8 cellular contexts compared by ENCODE assay signal in genomic region chr17:7020894-7021664, GRCh38. TPM values are rescaled to one million over a fixed set of nuclear protein-coding genes. Genes with fewer than 3 reads are reported as not detected.
DNase-seq lines count a peak whose midpoint lies in the region; ATAC-seq and TF ChIP-seq lines count a peak whose summit lies in the region.

No MANE protein-coding gene starts in this region.

- no peaks in the 10 kb centered on the region for H3F3A ChIP-seq in Loucy (ENCODE audit: low read depth)

- H3K23ac ChIP-seq in neuronal stem cell (ENCODE audit: low read depth, low read length, poor library complexity) = no peak overlapping the region

- H3K9me3 Mint-ChIP-seq in CD4-positive, alpha-beta memory T cell = no peaks in the 10 kb centered on the region
- H3K9me3 Mint-ChIP-seq in endodermal cell = peaks cover 7% of the 10 kb centered on the region

- peaks cover 0 to 3% of the 10 kb centered on the region in 2 donors for H3K27me3 Mint-ChIP-seq in CD4-positive, alpha-beta memory T cell
- H3K27me3 Mint-ChIP-seq in endodermal cell (ENCODE audit: insufficient read depth) = peaks cover 43% of the 10 kb centered on the region

- no peak for TF ChIP-seq CTCF in Loucy (conservative IDR thresholded peaks at IDR 0.05; ENCODE audit: low read length)
- no peak for TF ChIP-seq CTCF in endodermal cell (conservative IDR thresholded peaks at IDR 0.05)

- CTCF ChIA-PET in CD4-positive, alpha-beta memory T cell (lab: Charles Lee; ENCODE audit: partially characterized antibody) = interaction anchor here (0.7 to 6.8 kb wide), 23 partner anchors 9 to 359 kb away, joined by 3 to 64 read pairs (median 6); partner anchors contain the start of genes RNASEK, SLC16A11 and SLC16A13

- POLR2A ChIA-PET in CD4-positive, alpha-beta memory T cell (lab: Charles Lee; ENCODE audit: partially characterized antibody) = interaction anchor here (1.1 to 2.5 kb wide), 7 partner anchors 9 to 110 kb away, joined by 4 to 18 read pairs (median 8); partner anchors contain the start of genes RNASEK and SLC16A13

- peak overlapping the region; percentile 60 to 95 (median 81) for H3K27ac Mint-ChIP-seq in CD4-positive, alpha-beta memory T cell
- H3K27ac Mint-ChIP-seq in endodermal cell = no peak overlapping the region

- no peak overlapping the region for H3K4me3 ChIP-seq in CD4-positive, alpha-beta memory T cell (ENCODE audit: low read length in 2 of 2)
- H3K4me3 ChIP-seq in Loucy (ENCODE audit: low read length, poor library complexity, severe bottlenecking) = no peak overlapping the region
- no peak overlapping the region for H3K4me3 ChIP-seq in endodermal cell (ENCODE audit: low read length)
- no peak overlapping the region for H3K4me3 ChIP-seq in neuronal stem cell (ENCODE audit: low read length in 2 of 2)

- peak overlapping the region in 6 of 8 donors; percentile 18 to 84 (median 50) for H3K4me3 Mint-ChIP-seq in CD4-positive, alpha-beta memory T cell
- H3K4me3 Mint-ChIP-seq in endodermal cell = no peak overlapping the region

- no peak for ATAC-seq in HG02798 (IDR thresholded peaks at IDR 0.05; ENCODE audit: poor library complexity, unreplicated experiment)

- H2BK120ac ChIP-seq in neuronal stem cell (ENCODE audit: low read depth, low read length) = no peak overlapping the region

- intact Hi-C loops in CD4-positive, alpha-beta memory T cell (cut with micrococcal nuclease) = no loop called here

- no peak overlapping the region for H3K18ac ChIP-seq in neuronal stem cell (ENCODE audit: low read length)

- peaks cover 8% of the 10 kb centered on the region for H3K36me3 ChIP-seq in CD4-positive, alpha-beta memory T cell (ENCODE audit: insufficient read depth, low read length)
- H3K36me3 ChIP-seq in Loucy (ENCODE audit: insufficient read depth, low read length) (no peaks in the 10 kb centered on the region), endodermal cell (ENCODE audit: control insufficient read depth, insufficient read depth, low read length) (peaks cover 3% of the 10 kb centered on the region), neuronal stem cell (replicated peaks in 1 of 2; ENCODE audit: control insufficient read depth in 2 of 2, insufficient read depth in 2 of 2, low read length in 2 of 2) (peaks cover 5 to 13% of the 10 kb centered on the region in 2 donors)

- H3K36me3 Mint-ChIP-seq in CD4-positive, alpha-beta memory T cell = peaks cover 4 to 6% of the 10 kb centered on the region in 2 donors
- H3K36me3 Mint-ChIP-seq in endodermal cell (ENCODE audit: low read depth) = peaks cover 11% of the 10 kb centered on the region

- H3K79me1 ChIP-seq in neuronal stem cell (ENCODE audit: low read depth, low read length) = peaks cover 1% of the 10 kb centered on the region

- peaks cover 53% of the 10 kb centered on the region for H3K4me1 ChIP-seq in CD4-positive, alpha-beta memory T cell (ENCODE audit: insufficient read depth, low read length)
- H3K4me1 ChIP-seq in Loucy (ENCODE audit: insufficient read depth, low read length, poor library complexity, severe bottlenecking) (peaks cover 26% of the 10 kb centered on the region), endodermal cell (ENCODE audit: control insufficient read depth, insufficient read depth, low read length) (no peaks in the 10 kb centered on the region), neuronal stem cell (ENCODE audit: control insufficient read depth in 2 of 2, insufficient read depth in 1 of 2, low read depth in 1 of 2, low read length in 2 of 2) (peaks cover 6 to 23% of the 10 kb centered on the region in 2 donors)

- H3K27me3 ChIP-seq in CD4-positive, alpha-beta memory T cell (ENCODE audit: insufficient read depth, low read length) = no peaks in the 10 kb centered on the region
- H3K27me3 ChIP-seq in Loucy (ENCODE audit: insufficient read depth, low read length, poor library complexity, severe bottlenecking) (no peaks in the 10 kb centered on the region), endodermal cell (ENCODE audit: control insufficient read depth, insufficient read depth, low read length, poor library complexity, severe bottlenecking) (peaks cover 37% of the 10 kb centered on the region), neuronal stem cell (ENCODE audit: control insufficient read depth in 3 of 3, insufficient read depth in 3 of 3, low read depth in 1 of 3, low read length in 3 of 3) (peaks cover 13 to 47% (median 35%) of the 10 kb centered on the region in 3 experiments)

- H2BK12ac ChIP-seq in neuronal stem cell (ENCODE audit: low read length) = no peak overlapping the region

- DNase-seq in CD4-positive, alpha-beta memory T cell = no peak
- DNase-seq in endodermal cell (peak; percentile 56), neuronal stem cell (ENCODE audit: low spot score) (no peak), DMS79 (lab: John Stamatoyannopoulos, UW) (no peak), islet precursor cell (no peak), AG08395 (ENCODE audit: low spot score) (no peak)

- H2BK15ac ChIP-seq in neuronal stem cell (ENCODE audit: low read length) = no peak overlapping the region

- WGBS in endodermal cell (ENCODE audit: insufficient coverage in 1 of 2, insufficient read length in 1 of 2), 2 experiments = 91 to 96% methylated on average over 6 to 11 of the region's 11 CpGs
- no CpG with 5 or more reads among the region's 11 CpGs for WGBS in neuronal stem cell (ENCODE audit: extremely low coverage in 2 of 2, insufficient read length in 2 of 2, insufficient replicate concordance in 1 of 2), 2 donors

- H3K9me3 ChIP-seq in CD4-positive, alpha-beta memory T cell (ENCODE audit: control insufficient read depth in 1 of 2, low read length in 2 of 2) = no peaks in the 10 kb centered on the region
- H3K9me3 ChIP-seq in Loucy (ENCODE audit: insufficient read depth, low read depth, low read length) (no peaks in the 10 kb centered on the region), endodermal cell (ENCODE audit: control insufficient read depth, low read length) (no peaks in the 10 kb centered on the region), neuronal stem cell (replicated peaks in 1 of 2; ENCODE audit: control insufficient read depth in 2 of 2, insufficient read depth in 1 of 2, low read depth in 1 of 2, low read length in 2 of 2) (peaks cover 0 to 8% of the 10 kb centered on the region in 2 donors)

- H3K4me2 ChIP-seq in Loucy (ENCODE audit: low read depth, low read length, poor library complexity, severe bottlenecking) (peak overlapping the region; percentile 60), neuronal stem cell (ENCODE audit: insufficient read depth, low read length, poor library complexity, severe bottlenecking) (no peak overlapping the region)

- peaks cover 3% of the 10 kb centered on the region; the same call in 1 of the 2 replicates for H3K79me2 ChIP-seq in Loucy (ENCODE audit: insufficient read depth, low read length)

- H3K4ac ChIP-seq in neuronal stem cell (ENCODE audit: low read length) = no peak overlapping the region

- peaks cover 24 to 71% (median 41%) of the 10 kb centered on the region in 4 donors for H3K4me1 Mint-ChIP-seq in CD4-positive, alpha-beta memory T cell
- peaks cover 16% of the 10 kb centered on the region for H3K4me1 Mint-ChIP-seq in endodermal cell

- no peak overlapping the region for H4K8ac ChIP-seq in neuronal stem cell (ENCODE audit: low read depth, low read length)

- H2AK5ac ChIP-seq in neuronal stem cell (ENCODE audit: low read depth, low read length) = no peak overlapping the region

- H3K9ac ChIP-seq in Loucy (ENCODE audit: low read depth, low read length, poor library complexity, severe bottlenecking) = peak overlapping the region; percentile 26
- no peak overlapping the region for H3K9ac ChIP-seq in endodermal cell (ENCODE audit: extremely low read depth, low read length, poor library complexity, severe bottlenecking)
- no peak overlapping the region for H3K9ac ChIP-seq in neuronal stem cell (ENCODE audit: low read depth, low read length, poor library complexity)

- H4K20me1 ChIP-seq in Loucy (ENCODE audit: insufficient read depth, low read length, poor library complexity, severe bottlenecking) = no peaks in the 10 kb centered on the region

- no peaks in the 10 kb centered on the region for H3K9me2 ChIP-seq in Loucy (replicated peaks; ENCODE audit: low read depth, low read length)

- H4K91ac ChIP-seq in neuronal stem cell (ENCODE audit: low read depth, low read length, poor library complexity) = no peak overlapping the region

- no peak overlapping the region for H3K14ac ChIP-seq in neuronal stem cell (ENCODE audit: low read length)

- no peak overlapping the region for H3K27ac ChIP-seq in CD4-positive, alpha-beta memory T cell (ENCODE audit: low read depth, low read length)
- H3K27ac ChIP-seq in endodermal cell (ENCODE audit: low read depth, low read length) (no peak overlapping the region), neuronal stem cell (replicated peaks; ENCODE audit: low read length) (no peak overlapping the region)

- H2AFZ ChIP-seq in Loucy (ENCODE audit: low read length) (peak overlapping the region; percentile 88; the same call in 1 of the 2 replicates), neuronal stem cell (ENCODE audit: low read length) (peak overlapping the region; percentile 97)

- H2BK5ac ChIP-seq in neuronal stem cell (ENCODE audit: low read length) = no peak overlapping the region

RNA-seq across cellular contexts. Expression of gene BCL6B, which starts 1.8 kb away (rescaled TPM):
- total RNA-seq in CD4-positive, alpha-beta memory T cell = not detected
- polyA plus RNA-seq in CD4-positive, alpha-beta memory T cell = not detected
- 1 to 10 TPM; 2.9 to 7.0 TPM for total RNA-seq in endodermal cell
- 2.0 TPM for polyA plus RNA-seq in endodermal cell (2013, experiment 1 of 2)
- 1.1 TPM for polyA plus RNA-seq in endodermal cell (2013, experiment 2 of 2)
- 3.1 TPM for polyA plus RNA-seq in neuronal stem cell (2013, experiment 1 of 2)
- polyA plus RNA-seq in neuronal stem cell (2013, experiment 2 of 2) = 2.8 TPM

RNA-seq across cellular contexts. Expression of gene RNASEK, which starts 8.7 kb away (rescaled TPM):
- 100 to 1,000 TPM; 166 to 179 TPM for total RNA-seq in CD4-positive, alpha-beta memory T cell
- 100 to 1,000 TPM; 410 to 812 TPM for polyA plus RNA-seq in CD4-positive, alpha-beta memory T cell
- 100 to 1,000 TPM; 233 to 277 TPM for total RNA-seq in endodermal cell
- 221 TPM for polyA plus RNA-seq in endodermal cell (2013, experiment 1 of 2)
- polyA plus RNA-seq in endodermal cell (2013, experiment 2 of 2) = 204 TPM
- 400 TPM for polyA plus RNA-seq in neuronal stem cell (2013, experiment 1 of 2)
- 390 TPM for polyA plus RNA-seq in neuronal stem cell (2013, experiment 2 of 2)

RNA-seq across cellular contexts. Expression of gene SLC16A13, which starts 14.7 kb away (rescaled TPM):
- total RNA-seq in CD4-positive, alpha-beta memory T cell = 10 to 100 TPM; 13.1 to 13.7 TPM
- polyA plus RNA-seq in CD4-positive, alpha-beta memory T cell = 1 to 10 TPM in 1 of 2 donors, under 1 TPM in 1; 0.93 to 1.8 TPM
- 10 to 100 TPM; 18.8 to 19.9 TPM for total RNA-seq in endodermal cell
- polyA plus RNA-seq in endodermal cell (2013, experiment 1 of 2) = 4.3 TPM
- 4.3 TPM for polyA plus RNA-seq in endodermal cell (2013, experiment 2 of 2)
- 3.0 TPM for polyA plus RNA-seq in neuronal stem cell (2013, experiment 1 of 2)
- 3.4 TPM for polyA plus RNA-seq in neuronal stem cell (2013, experiment 2 of 2)

RNA-seq across cellular contexts. Expression of gene SLC16A11, which starts 22.8 kb away (rescaled TPM):
- 1 to 10 TPM in 1 of 2 experiments, under 1 TPM in 1; 0.89 to 1.2 TPM for total RNA-seq in CD4-positive, alpha-beta memory T cell
- under 1 TPM; 0.50 to 0.69 TPM for polyA plus RNA-seq in CD4-positive, alpha-beta memory T cell
- total RNA-seq in endodermal cell = under 1 TPM; 0.24 to 0.44 TPM
- polyA plus RNA-seq in endodermal cell (2013, experiment 1 of 2) = 0.43 TPM
- polyA plus RNA-seq in endodermal cell (2013, experiment 2 of 2) = 0.54 TPM
- polyA plus RNA-seq in neuronal stem cell (2013, experiment 1 of 2) = 0.04 TPM
- polyA plus RNA-seq in neuronal stem cell (2013, experiment 2 of 2) = 0.03 TPM

RNA-seq across cellular contexts. Expression of gene ALOX12, which starts 25.2 kb away (rescaled TPM):
- not detected for total RNA-seq in CD4-positive, alpha-beta memory T cell
- under 1 TPM in 1 of 2 donors, not detected in 1; 0.19 TPM for polyA plus RNA-seq in CD4-positive, alpha-beta memory T cell
- under 1 TPM; 0.46 to 0.92 TPM for total RNA-seq in endodermal cell
- 0.18 TPM for polyA plus RNA-seq in endodermal cell (2013, experiment 1 of 2)
- not detected for polyA plus RNA-seq in endodermal cell (2013, experiment 2 of 2)
- 0.32 TPM for polyA plus RNA-seq in neuronal stem cell (2013, experiment 1 of 2)
- 0.25 TPM for polyA plus RNA-seq in neuronal stem cell (2013, experiment 2 of 2)
